ENCODE assay signal across 12 cellular contexts in the genomic region with DNA sequence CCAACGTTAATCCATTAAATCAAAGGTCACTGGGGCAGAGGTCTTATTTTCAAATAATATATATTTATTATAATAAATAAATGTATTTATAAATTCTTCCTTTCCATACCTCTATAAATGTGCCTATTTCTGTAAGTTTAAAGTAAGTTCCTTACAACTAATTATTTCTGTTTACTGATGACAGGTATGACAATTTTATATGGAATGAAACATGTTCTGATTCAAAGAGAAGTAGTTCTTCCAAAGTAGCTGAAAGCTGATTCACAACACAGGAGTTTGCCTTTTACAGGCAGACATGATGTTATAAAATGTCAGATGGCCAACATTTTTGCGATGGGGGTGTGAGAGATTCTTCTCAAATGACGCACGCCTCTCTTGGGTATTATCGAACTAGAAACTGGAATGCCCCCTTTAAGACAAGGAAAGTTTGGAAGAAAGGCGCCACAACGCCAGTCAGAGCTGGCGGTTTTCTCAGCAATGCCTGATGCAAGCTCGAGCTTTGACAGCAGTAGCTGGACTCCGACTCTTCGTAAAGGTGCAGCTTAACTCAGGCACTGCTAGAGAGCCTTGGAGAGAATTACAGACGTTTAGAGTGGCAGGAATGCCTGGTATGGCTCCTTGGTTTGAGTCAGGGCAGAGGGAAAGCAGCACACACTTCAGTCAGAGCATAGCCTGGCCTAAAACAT.
DNase-seq lines count a peak whose midpoint lies in the region; ATAC-seq and TF ChIP-seq lines count a peak whose summit lies in the region.
"Had no signal": no experiment of that assay in that cellular context is flagged by ENCODE, and none has a peak within 500 bp of the region (broad histone marks: within the 10 kb centered on the region; RNA-seq: fewer than 3 reads in every experiment).

No MANE protein-coding gene starts in this region.

- H4K91ac ChIP-seq in IMR-90 (ENCODE audit: insufficient read depth, low read depth, low read length) = peak overlapping the region; percentile 87

- H2AK9ac ChIP-seq in IMR-90 (replicated peaks; ENCODE audit: low read depth, low read length, poor library complexity) = peak overlapping the region; percentile 91

- intact Hi-C loops in IMR-90 (cut with micrococcal nuclease) = loop anchor here (2.0 kb wide), 1 partner anchor 89 kb away; no protein-coding TSS in a partner anchor
- intact Hi-C loops in esophagus muscularis mucosa (cut with DNase I) = no loop called here
- intact Hi-C loops in thyroid gland (cut with DNase I) = no loop called here

- H2AFZ ChIP-seq in IMR-90 (replicated peaks; ENCODE audit: low read length, poor library complexity) (peak overlapping the region; percentile 91), neural progenitor cell (replicated peaks) (no peak overlapping the region)

- peak overlapping the region; percentile 92 for H3K14ac ChIP-seq in IMR-90 (replicated peaks; ENCODE audit: low read depth, low read length)

- H4K8ac ChIP-seq in IMR-90 (ENCODE audit: low read depth in 2 of 2, low read length in 2 of 2) = peak overlapping the region; percentile 26 to 95

- DNase-seq in AG04449 (ENCODE audit: low read depth, low spot score) = peak; percentile 95
- DNase-seq in IMR-90 = peak; percentile 95
- DNase-seq in esophagus muscularis mucosa (ENCODE audit: extremely low spot score) = no peak
- peak; percentile 44 for DNase-seq in neural progenitor cell (ENCODE audit: low spot score)
- no peak for DNase-seq in thyroid gland
- no peak for DNase-seq in NCI-H1436 (lab: John Stamatoyannopoulos, UW)
- DNase-seq: activated CD4-positive, alpha-beta T cell treated with anti-CD3 and anti-CD28 coated beads for 36 hours; activated naive CD8-positive, alpha-beta T cell treated with anti-CD3 and anti-CD28 coated beads, Interleukin-2, amount 10 ng/mL, durations not matched to agents 7 days and 5 days had no signal

- H2AK5ac ChIP-seq in IMR-90 (ENCODE audit: low read depth, low read length) = peak overlapping the region; percentile 91; the same call in 1 of the 2 replicates

- H3K4ac ChIP-seq in IMR-90 (ENCODE audit: low read depth, low read length) = peak overlapping the region; percentile 98

- peaks cover 5% of the 10 kb centered on the region for H3K27me3 Mint-ChIP-seq in neural progenitor cell (ENCODE audit: insufficient read depth, low read depth)
- H3K27me3 Mint-ChIP-seq: activated CD4-positive, alpha-beta T cell treated with anti-CD3 and anti-CD28 coated beads for 36 hours; activated naive CD8-positive, alpha-beta T cell treated with anti-CD3 and anti-CD28 coated beads, Interleukin-2, amount 10 ng/mL, durations not matched to agents 7 days and 5 days had no signal

- H3K4me3 ChIP-seq in AG04449 (ENCODE audit: low read depth, low read length) (peak overlapping the region; percentile 42), IMR-90 (ENCODE audit: insufficient read depth, low read depth, low read length) (no peak overlapping the region), esophagus muscularis mucosa (peak overlapping the region in 2 of 4 donors; percentile 17 to 28), neural progenitor cell (no peak overlapping the region), thyroid gland (replicated peaks in 1 of 3) (no peak overlapping the region)
- H3K4me3 ChIP-seq: BLaER1 treated with 17β-estradiol and CSF1 and Interleukin-3, amounts not matched to agents 10 nM and 100 nM; vagina had no signal

- H3K4me3 Mint-ChIP-seq in neural progenitor cell = no peak overlapping the region
- H3K4me3 Mint-ChIP-seq: activated CD4-positive, alpha-beta T cell treated with anti-CD3 and anti-CD28 coated beads for 36 hours; activated naive CD8-positive, alpha-beta T cell treated with anti-CD3 and anti-CD28 coated beads, Interleukin-2, amount 10 ng/mL, durations not matched to agents 7 days and 5 days had no signal

- H4K5ac ChIP-seq in IMR-90 (ENCODE audit: low read depth, low read length) = peak overlapping the region; percentile 73; the same call in 1 of the 2 replicates

- BruUV-seq in IMR-90 (replicated peaks; lab: Mats Ljungman, UMichigan) = no TSS peak

- no peaks in the 10 kb centered on the region for H4K20me1 ChIP-seq in IMR-90 (ENCODE audit: insufficient read depth, low read length)
- H4K20me1 ChIP-seq in neural progenitor cell (ENCODE audit: low read depth) = no peaks in the 10 kb centered on the region
- H4K20me1 ChIP-seq: BLaER1 treated with 17β-estradiol and CSF1 and Interleukin-3, amounts not matched to agents 10 nM and 100 nM had no signal

- H3K4me2 ChIP-seq in IMR-90 (ENCODE audit: low read depth, low read length) (peak overlapping the region; percentile 53), neural progenitor cell (no peak overlapping the region)
- H3K4me2 ChIP-seq: BLaER1 treated with 17β-estradiol and CSF1 and Interleukin-3, amounts not matched to agents 10 nM and 100 nM had no signal

- peak overlapping the region; percentile 74 for H3K56ac ChIP-seq in IMR-90 (ENCODE audit: extremely low read depth, insufficient read depth, low read length)

- no peaks in the 10 kb centered on the region for H3F3A ChIP-seq in neural progenitor cell (ENCODE audit: low read depth)

- dilution Hi-C loops in IMR-90 (cut with HindIII; ENCODE audit: low sequenced_read_pairs, unreplicated experiment) = no loop called here

- H3K4me1 ChIP-seq in IMR-90 (ENCODE audit: control insufficient read depth, insufficient read depth, low read length) = peaks cover 21% of the 10 kb centered on the region
- H3K4me1 ChIP-seq in esophagus muscularis mucosa = peaks cover 0 to 16% (median 14%) of the 10 kb centered on the region in 4 donors
- peaks cover 10% of the 10 kb centered on the region for H3K4me1 ChIP-seq in neural progenitor cell
- peaks cover 11 to 20% of the 10 kb centered on the region in 2 donors for H3K4me1 ChIP-seq in thyroid gland

- H2BK120ac ChIP-seq in IMR-90 (ENCODE audit: low read depth, low read length) = peak overlapping the region; percentile 98

- peak overlapping the region; percentile 74 for H3K27ac ChIP-seq in IMR-90 (ENCODE audit: insufficient read depth, low read length)
- H3K27ac ChIP-seq in esophagus muscularis mucosa (replicated peaks in 1 of 4) = peak overlapping the region; percentile 45 to 76 (median 64)
- no peak overlapping the region for H3K27ac ChIP-seq in neural progenitor cell
- H3K27ac ChIP-seq in thyroid gland = peak overlapping the region in 1 of 3 donors; percentile 20
- H3K27ac ChIP-seq: BLaER1 treated with 17β-estradiol and CSF1 and Interleukin-3, amounts not matched to agents 10 nM and 100 nM; vagina had no signal

- H3K79me1 ChIP-seq in IMR-90 (ENCODE audit: low read depth in 1 of 2, low read length in 2 of 2) = 0 out of 4 replicates have a peak, but pooled peaks cover 0 to 6% of the 10 kb centered on the region in 2 experiments

- TF ChIP-seq POLR2A in IMR-90 (IDR thresholded peaks at IDR 0.05; ENCODE audit: low read depth, low read length) (no peak; the same call in 1 of the 2 replicates), esophagus muscularis mucosa (IDR thresholded peaks at IDR 0.05; ENCODE audit: low read depth) (no peak), thyroid gland (IDR thresholded peaks at IDR 0.05) (no peak)

- H3K27me3 ChIP-seq in IMR-90 (ENCODE audit: control insufficient read depth, insufficient read depth, low read length) = no peaks in the 10 kb centered on the region
- H3K27me3 ChIP-seq in esophagus muscularis mucosa = no peaks in the 10 kb centered on the region
- H3K27me3 ChIP-seq in neural progenitor cell = no peaks in the 10 kb centered on the region
- no peaks in the 10 kb centered on the region for H3K27me3 ChIP-seq in thyroid gland
- H3K27me3 ChIP-seq: BLaER1 treated with 17β-estradiol and CSF1 and Interleukin-3, amounts not matched to agents 10 nM and 100 nM; vagina had no signal

- H3K27ac Mint-ChIP-seq in neural progenitor cell = no peak overlapping the region
- H3K27ac Mint-ChIP-seq: activated CD4-positive, alpha-beta T cell treated with anti-CD3 and anti-CD28 coated beads for 36 hours; activated naive CD8-positive, alpha-beta T cell treated with anti-CD3 and anti-CD28 coated beads, Interleukin-2, amount 10 ng/mL, durations not matched to agents 7 days and 5 days had no signal

- peaks cover 2% of the 10 kb centered on the region for H3K9me3 Mint-ChIP-seq in neural progenitor cell
- H3K9me3 Mint-ChIP-seq: activated naive CD8-positive, alpha-beta T cell treated with anti-CD3 and anti-CD28 coated beads, Interleukin-2, amount 10 ng/mL, durations not matched to agents 7 days and 5 days had no signal

- TF ChIP-seq RAD21 in IMR-90 (IDR thresholded peaks at IDR 0.05; ENCODE audit: low read length) = no peak

- H2BK15ac ChIP-seq in IMR-90 (ENCODE audit: low read depth, low read length) = peak overlapping the region; percentile 99

- no CpG with 5 or more reads among the region's 12 CpGs for WGBS in IMR-90 (ENCODE audit: extremely low coverage in 2 of 2, insufficient read length in 1 of 2), 2 experiments
- 70% methylated on average over 12 of the region's 12 CpGs for WGBS in esophagus muscularis mucosa
- 44 to 60% methylated on average over 12 of the region's 12 CpGs for whole genome bisulfite sequencing in thyroid gland, 2 donors

- H3K9me3 ChIP-seq in IMR-90 (ENCODE audit: control insufficient read depth, insufficient read depth, low read length) = no peaks in the 10 kb centered on the region
- no peaks in the 10 kb centered on the region for H3K9me3 ChIP-seq in esophagus muscularis mucosa
- no peaks in the 10 kb centered on the region for H3K9me3 ChIP-seq in neural progenitor cell (ENCODE audit: low read depth)
- H3K9me3 ChIP-seq in thyroid gland = no peaks in the 10 kb centered on the region
- H3K9me3 ChIP-seq: BLaER1 treated with 17β-estradiol and CSF1 and Interleukin-3, amounts not matched to agents 10 nM and 100 nM; vagina had no signal

- H2BK5ac ChIP-seq in IMR-90 (ENCODE audit: low read depth, low read length, poor library complexity, severe bottlenecking) = peak overlapping the region; percentile 95

- TF ChIP-seq EP300 in esophagus muscularis mucosa (IDR thresholded peaks at IDR 0.05) = no peak

- H3K4me1 Mint-ChIP-seq in neural progenitor cell = peaks cover 22% of the 10 kb centered on the region
- H3K4me1 Mint-ChIP-seq: activated CD4-positive, alpha-beta T cell treated with anti-CD3 and anti-CD28 coated beads for 36 hours; activated naive CD8-positive, alpha-beta T cell treated with anti-CD3 and anti-CD28 coated beads, Interleukin-2, amount 10 ng/mL, durations not matched to agents 7 days and 5 days had no signal

- H2BK20ac ChIP-seq in IMR-90 (ENCODE audit: low read depth, low read length) = peak overlapping the region; percentile 99

- in situ Hi-C loops in IMR-90 (cut with MboI; ENCODE audit: low sequenced_read_pairs) = no loop called here

- peak overlapping the region; percentile 97 for H3K23ac ChIP-seq in IMR-90 (ENCODE audit: low read depth, low read length)

- H3K18ac ChIP-seq in IMR-90 (ENCODE audit: low read depth, low read length) = peak overlapping the region; percentile 78

- ATAC-seq in IMR-90 (ENCODE audit: low read depth) (peak; percentile 86), HG02970 (IDR thresholded peaks at IDR 0.05; ENCODE audit: low FRiP score, unreplicated experiment) (no peak), HG03354 (IDR thresholded peaks at IDR 0.05; ENCODE audit: poor library complexity, severe bottlenecking, unreplicated experiment) (no peak)
- ATAC-seq: activated CD4-positive, alpha-beta T cell treated with anti-CD3 and anti-CD28 coated beads for 36 hours had no signal

- peaks cover 19% of the 10 kb centered on the region for H3K9me1 ChIP-seq in IMR-90 (ENCODE audit: insufficient read depth, low read length)

- H3K79me2 ChIP-seq in neural progenitor cell (ENCODE audit: low read depth) = no peaks in the 10 kb centered on the region

- TF ChIP-seq CTCF in AG04449 (IDR thresholded peaks at IDR 0.05; ENCODE audit: insufficient read depth, low read length, missing control alignments) = no peak
- TF ChIP-seq CTCF in IMR-90 (conservative IDR thresholded peaks at IDR 0.05; ENCODE audit: low read depth, low read length) = no peak
- TF ChIP-seq CTCF in esophagus muscularis mucosa (IDR thresholded peaks at IDR 0.05) = no peak
- TF ChIP-seq CTCF in neural progenitor cell (IDR thresholded peaks at IDR 0.05) = no peak
- TF ChIP-seq CTCF in thyroid gland (IDR thresholded peaks at IDR 0.05) = no peak

- H3K36me3 ChIP-seq in IMR-90 (ENCODE audit: control insufficient read depth, insufficient read depth, low read length) = no peaks in the 10 kb centered on the region
- no peaks in the 10 kb centered on the region for H3K36me3 ChIP-seq in esophagus muscularis mucosa
- H3K36me3 ChIP-seq in neural progenitor cell = no peaks in the 10 kb centered on the region
- H3K36me3 ChIP-seq in thyroid gland = no peaks in the 10 kb centered on the region
- H3K36me3 ChIP-seq: BLaER1 treated with 17β-estradiol and CSF1 and Interleukin-3, amounts not matched to agents 10 nM and 100 nM; vagina had no signal

- H3K9ac ChIP-seq in IMR-90 (ENCODE audit: low read depth, low read length) (peak overlapping the region; percentile 5; the same call in 1 of the 2 replicates), neural progenitor cell (no peak overlapping the region)
- H3K9ac ChIP-seq: BLaER1 treated with 17β-estradiol and CSF1 and Interleukin-3, amounts not matched to agents 10 nM and 100 nM had no signal

- POLR2A ChIA-PET in AG04449 (lab: Yijun Ruan, JAX) = interaction anchor here (0.5 to 1.6 kb wide), 5 partner anchors 14 to 952 kb away, joined by 3 to 7 read pairs (median 3); no protein-coding TSS in a partner anchor
- POLR2A ChIA-PET in IMR-90 (lab: Charles Lee; ENCODE audit: unreplicated experiment) = no interaction called here

- no peaks in the 10 kb centered on the region for H3K36me3 Mint-ChIP-seq in neural progenitor cell
- H3K36me3 Mint-ChIP-seq: activated naive CD8-positive, alpha-beta T cell treated with anti-CD3 and anti-CD28 coated beads, Interleukin-2, amount 10 ng/mL, durations not matched to agents 7 days and 5 days had no signal

- CTCF ChIA-PET in AG04449 (lab: Yijun Ruan, JAX) = interaction anchor here (0.9 to 8.3 kb wide), 7 partner anchors 10 to 119 kb away, joined by 3 to 78 read pairs (median 5); no protein-coding TSS in a partner anchor
- CTCF ChIA-PET in IMR-90 (lab: Yijun Ruan, JAX) = interaction anchor here (0.6 kb wide), 1 partner anchor 233 kb away, joined by 3 read pairs; no protein-coding TSS in a partner anchor

Comparison
In these comparisons a context has a peak if more than half of its experiments do, and no peak if none do; other contexts are left out.
1. DNase-seq: peak in AG04449 (single experiment), IMR-90 (single experiment) and neural progenitor cell (single experiment); none in esophagus muscularis mucosa (single experiment), thyroid gland (0 of 2) and NCI-H1436 (single experiment).